ENCODE assay signal across 1 cellular context in the genomic region with DNA sequence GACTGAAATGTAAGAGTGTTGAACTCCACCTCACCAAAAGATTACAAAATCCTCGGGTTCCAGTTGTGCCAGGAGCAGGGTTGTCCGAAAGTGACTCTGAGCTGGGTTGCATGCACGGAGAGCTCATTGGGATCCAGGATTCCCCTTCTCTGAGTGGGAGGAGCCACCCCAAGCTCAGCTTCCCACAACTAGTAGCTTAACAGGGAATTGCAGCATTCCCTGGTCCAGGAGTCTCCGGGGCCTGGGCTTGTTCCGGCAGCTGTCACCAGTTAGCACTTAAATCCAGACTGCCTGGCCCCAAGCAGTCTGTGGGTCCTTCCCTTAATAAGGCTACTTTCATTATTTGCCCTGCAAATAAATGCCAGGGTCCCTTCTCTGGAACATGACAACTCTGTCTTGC.
TF ChIP-seq lines count a peak whose summit lies in the region.

No MANE protein-coding gene starts in this region.

TF ChIP-seq in IMR-90, 13 proteins besides CTCF, POLR2A, EP300 and RAD21:
- TF ChIP-seq, protein P1, sequence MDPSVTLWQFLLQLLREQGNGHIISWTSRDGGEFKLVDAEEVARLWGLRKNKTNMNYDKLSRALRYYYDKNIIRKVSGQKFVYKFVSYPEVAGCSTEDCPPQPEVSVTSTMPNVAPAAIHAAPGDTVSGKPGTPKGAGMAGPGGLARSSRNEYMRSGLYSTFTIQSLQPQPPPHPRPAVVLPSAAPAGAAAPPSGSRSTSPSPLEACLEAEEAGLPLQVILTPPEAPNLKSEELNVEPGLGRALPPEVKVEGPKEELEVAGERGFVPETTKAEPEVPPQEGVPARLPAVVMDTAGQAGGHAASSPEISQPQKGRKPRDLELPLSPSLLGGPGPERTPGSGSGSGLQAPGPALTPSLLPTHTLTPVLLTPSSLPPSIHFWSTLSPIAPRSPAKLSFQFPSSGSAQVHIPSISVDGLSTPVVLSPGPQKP (IDR thresholded peaks at IDR 0.05; ENCODE audit: borderline replicate concordance, low read depth, low read length): no peak
- no peak for TF ChIP-seq BHLHE40 (IDR thresholded peaks at IDR 0.05; ENCODE audit: low read depth, low read length)
- no peak for TF ChIP-seq MAZ (IDR thresholded peaks at IDR 0.05; ENCODE audit: borderline replicate concordance, low read depth, low read length)
- no peak for TF ChIP-seq MXI1 (IDR thresholded peaks at IDR 0.05; ENCODE audit: borderline replicate concordance, low read depth, low read length)
- no peak for TF ChIP-seq SMC3 (IDR thresholded peaks at IDR 0.05; ENCODE audit: low read depth, low read length)
- TF ChIP-seq CHD1 (IDR thresholded peaks at IDR 0.05; ENCODE audit: low read depth, low read length): no peak
- no peak for TF ChIP-seq NFE2L2 (IDR thresholded peaks at IDR 0.05; ENCODE audit: low read depth, low read length)
- TF ChIP-seq, protein P2, sequence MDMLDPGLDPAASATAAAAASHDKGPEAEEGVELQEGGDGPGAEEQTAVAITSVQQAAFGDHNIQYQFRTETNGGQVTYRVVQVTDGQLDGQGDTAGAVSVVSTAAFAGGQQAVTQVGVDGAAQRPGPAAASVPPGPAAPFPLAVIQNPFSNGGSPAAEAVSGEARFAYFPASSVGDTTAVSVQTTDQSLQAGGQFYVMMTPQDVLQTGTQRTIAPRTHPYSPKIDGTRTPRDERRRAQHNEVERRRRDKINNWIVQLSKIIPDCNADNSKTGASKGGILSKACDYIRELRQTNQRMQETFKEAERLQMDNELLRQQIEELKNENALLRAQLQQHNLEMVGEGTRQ (IDR thresholded peaks at IDR 0.05; ENCODE audit: low read depth, low read length): no peak
- no peak for TF ChIP-seq RFX5 (IDR thresholded peaks at IDR 0.05; ENCODE audit: low read depth, low read length)
- no peak for TF ChIP-seq FOS (IDR thresholded peaks at IDR 0.05; ENCODE audit: low read depth, low read length)
- no peak for TF ChIP-seq CEBPB (IDR thresholded peaks at IDR 0.05; ENCODE audit: low read depth, low read length)
- TF ChIP-seq RCOR1 (IDR thresholded peaks at IDR 0.05; ENCODE audit: insufficient replicate concordance, low read length): no peak
- TF ChIP-seq MAFK (IDR thresholded peaks at IDR 0.05; ENCODE audit: low read depth, low read length): no peak
